1 cellular context compared by ENCODE assay signal in the genomic region with DNA sequence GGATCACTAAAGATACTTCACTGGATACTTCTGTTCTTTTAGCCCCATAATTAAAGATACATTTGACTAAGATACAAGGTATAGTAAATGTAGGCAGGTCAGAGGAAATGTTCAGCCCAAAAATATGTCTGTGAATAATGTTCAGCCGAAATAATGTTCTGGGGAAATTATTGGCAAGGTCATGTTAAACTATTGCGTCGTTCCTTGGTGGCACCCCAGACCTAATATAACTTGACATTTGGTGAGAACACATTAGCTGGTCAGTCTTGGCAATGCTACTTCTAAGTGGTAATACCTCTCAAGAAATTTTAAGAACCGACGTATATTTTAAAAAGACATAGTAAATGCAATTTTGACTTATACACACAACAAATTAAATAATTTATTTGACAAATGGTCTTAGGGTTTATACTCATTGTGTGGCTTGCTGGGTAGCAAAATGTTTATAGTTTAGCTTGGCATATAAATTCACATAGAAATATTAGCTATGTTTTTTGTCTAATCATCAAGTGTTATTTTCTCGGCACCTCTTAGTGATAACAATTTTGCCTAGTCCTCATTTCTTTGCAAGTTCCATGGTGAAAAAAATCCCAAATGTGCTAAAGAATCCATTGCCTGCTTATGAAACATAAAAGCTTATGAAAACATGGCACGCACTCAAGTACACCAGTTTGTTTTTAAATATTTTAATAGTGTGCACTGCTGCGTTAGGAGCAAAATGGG.
TF ChIP-seq lines count a peak whose summit lies in the region.

No MANE protein-coding gene starts in this region.

TF ChIP-seq in A549, 52 proteins besides CTCF, POLR2A, EP300 and RAD21 (continued from another document):
- TF ChIP-seq EHMT2 (IDR thresholded peaks at IDR 0.05; ENCODE audit: low read depth) (no peak), HEYL (CRISPR knock-in tag; IDR thresholded peaks at IDR 0.05) (no peak), CBX2 (IDR thresholded peaks at IDR 0.05; ENCODE audit: borderline replicate concordance, low read depth) (no peak), E2F6 (IDR thresholded peaks at IDR 0.05; ENCODE audit: borderline replicate concordance, low read depth) (no peak)
- TF ChIP-seq, protein P1, sequence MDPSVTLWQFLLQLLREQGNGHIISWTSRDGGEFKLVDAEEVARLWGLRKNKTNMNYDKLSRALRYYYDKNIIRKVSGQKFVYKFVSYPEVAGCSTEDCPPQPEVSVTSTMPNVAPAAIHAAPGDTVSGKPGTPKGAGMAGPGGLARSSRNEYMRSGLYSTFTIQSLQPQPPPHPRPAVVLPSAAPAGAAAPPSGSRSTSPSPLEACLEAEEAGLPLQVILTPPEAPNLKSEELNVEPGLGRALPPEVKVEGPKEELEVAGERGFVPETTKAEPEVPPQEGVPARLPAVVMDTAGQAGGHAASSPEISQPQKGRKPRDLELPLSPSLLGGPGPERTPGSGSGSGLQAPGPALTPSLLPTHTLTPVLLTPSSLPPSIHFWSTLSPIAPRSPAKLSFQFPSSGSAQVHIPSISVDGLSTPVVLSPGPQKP (IDR thresholded peaks at IDR 0.05; ENCODE audit: low read depth, low read length), result no peak
